Comparison of ENCODE assay signal across 10 cellular contexts in the genomic region with DNA sequence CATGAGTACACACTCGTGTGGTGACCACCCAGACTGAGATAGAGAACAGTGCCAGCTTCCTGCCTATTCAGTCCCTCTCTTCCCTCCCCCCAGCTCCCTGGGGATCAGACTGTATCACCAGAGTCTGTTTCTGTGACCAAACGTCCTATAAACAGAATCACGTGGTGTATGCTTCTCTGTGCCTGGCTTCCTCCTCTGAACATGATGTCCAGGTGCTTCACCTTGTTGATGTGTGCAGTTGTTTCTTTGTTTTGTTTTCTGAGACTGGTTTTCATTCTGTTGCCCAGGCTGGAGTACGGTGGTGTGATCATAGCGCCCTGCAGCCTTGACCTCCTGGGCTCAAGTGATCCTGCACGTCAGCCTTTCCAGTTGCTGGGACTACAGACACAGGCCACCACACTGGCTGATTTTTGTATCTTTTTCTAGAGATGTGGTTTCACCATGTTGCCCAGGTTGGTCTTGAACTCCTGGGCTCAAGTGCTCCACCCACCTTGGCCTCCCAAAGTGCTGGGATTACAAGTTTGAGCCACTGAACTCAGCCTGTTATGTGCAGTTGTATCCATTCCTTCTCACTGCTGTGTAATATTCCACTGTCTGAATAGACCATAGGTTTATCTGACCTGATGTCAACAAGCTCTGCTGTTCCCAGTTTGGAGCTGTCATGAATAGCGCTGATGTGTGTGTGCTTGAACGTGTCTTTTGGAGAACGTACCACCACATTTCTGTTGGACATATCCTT. TPM values are rescaled to one million over a fixed set of nuclear protein-coding genes. Genes with fewer than 3 reads are reported as not detected.
DNase-seq lines count a peak whose midpoint lies in the region; ATAC-seq and TF ChIP-seq lines count a peak whose summit lies in the region.
"Had no signal": no experiment of that assay in that cellular context is flagged by ENCODE, and none has a peak within 500 bp of the region (broad histone marks: within the 10 kb centered on the region; RNA-seq: fewer than 3 reads in every experiment).

No MANE protein-coding gene starts in this region.

- peaks cover 34% of the 10 kb centered on the region for H3K9me3 ChIP-seq in BLaER1
- no peaks in the 10 kb centered on the region for H3K9me3 ChIP-seq in MG63

- H3K4me3 ChIP-seq in BLaER1 (0 out of 2 replicates have a peak overlapping the region, but pooled peaks have one; percentile 0), MG63 (no peak overlapping the region)

- no peak overlapping the region for H3K4me3 Mint-ChIP-seq in WTC11
- no peak overlapping the region for H3K4me3 Mint-ChIP-seq in natural killer cell
- H3K4me3 Mint-ChIP-seq: activated naive CD4-positive, alpha-beta T cell treated with anti-CD3 and anti-CD28 coated beads, Interleukin-2, amount 50 U/mL, for 24 hours had no signal

- H3K9me3 Mint-ChIP-seq in WTC11: peaks cover 4% of the 10 kb centered on the region; the same call in 1 of the 2 replicates
- H3K9me3 Mint-ChIP-seq in natural killer cell: no peaks in the 10 kb centered on the region
- H3K9me3 Mint-ChIP-seq: activated naive CD4-positive, alpha-beta T cell treated with anti-CD3 and anti-CD28 coated beads, Interleukin-2, amount 50 U/mL, for 24 hours had no signal

- CTCF ChIA-PET in WTC11 (lab: Charles Lee): interaction anchor here (0.9 to 2.4 kb wide), 4 partner anchors 12 to 54 kb away, joined by 3 to 13 read pairs (median 4); partner anchors contain the start of gene SOCS1

- H3K27me3 ChIP-seq in BLaER1 (no peaks in the 10 kb centered on the region), MG63 (no peaks in the 10 kb centered on the region)

- H3K9ac ChIP-seq in BLaER1: peak overlapping the region; percentile 23; the same call in 1 of the 2 replicates

- H3K4me1 ChIP-seq in BLaER1: peaks cover 75% of the 10 kb centered on the region

- intact Hi-C loops in natural killer cell (cut with micrococcal nuclease): no loop called here

- H3K27me3 Mint-ChIP-seq in WTC11 (ENCODE audit: low read depth): no peaks in the 10 kb centered on the region
- H3K27me3 Mint-ChIP-seq in natural killer cell (ENCODE audit: low read depth in 2 of 2): peaks cover 9 to 14% of the 10 kb centered on the region in 2 donors
- H3K27me3 Mint-ChIP-seq: activated naive CD4-positive, alpha-beta T cell treated with anti-CD3 and anti-CD28 coated beads, Interleukin-2, amount 50 U/mL, for 24 hours had no signal

- peak; percentile 50 for ATAC-seq in GM19043 (IDR thresholded peaks at IDR 0.05; ENCODE audit: low read depth, unreplicated experiment)
- peak; percentile 66 for ATAC-seq in HG03175 (IDR thresholded peaks at IDR 0.05; ENCODE audit: unreplicated experiment)
- ATAC-seq in WTC11: no peak
- ATAC-seq in natural killer cell: no peak
- ATAC-seq: PC-3 had no signal

- peak overlapping the region; percentile 68 for H3K4me2 ChIP-seq in BLaER1

- no peaks in the 10 kb centered on the region for H3K36me3 Mint-ChIP-seq in WTC11
- H3K36me3 Mint-ChIP-seq in natural killer cell: no peaks in the 10 kb centered on the region
- H3K36me3 Mint-ChIP-seq: activated naive CD4-positive, alpha-beta T cell treated with anti-CD3 and anti-CD28 coated beads, Interleukin-2, amount 50 U/mL, for 24 hours had no signal

- H3K27ac ChIP-seq in BLaER1: peak overlapping the region; percentile 90

- peaks cover 60% of the 10 kb centered on the region for H3K4me1 Mint-ChIP-seq in WTC11
- H3K4me1 Mint-ChIP-seq in natural killer cell: peaks cover 11 to 21% of the 10 kb centered on the region in 2 donors

- TF ChIP-seq CTCF in WTC11 (IDR thresholded peaks at IDR 0.05) (no peak), natural killer cell (IDR thresholded peaks at IDR 0.05) (no peak)

- peak overlapping the region; percentile 46; the same call in 1 of the 2 replicates for H3K27ac Mint-ChIP-seq in WTC11
- no peak overlapping the region for H3K27ac Mint-ChIP-seq in natural killer cell

- no peaks in the 10 kb centered on the region for H3K36me3 ChIP-seq in BLaER1
- no peaks in the 10 kb centered on the region for H3K36me3 ChIP-seq in MG63

- POLR2A ChIA-PET in WTC11 (lab: Charles Lee): no interaction called here

- H4K20me1 ChIP-seq in BLaER1: no peaks in the 10 kb centered on the region

- DNase-seq in WTC11 (ENCODE audit: low spot score) (no peak), MG63 (no peak), natural killer cell (no peak), medulla oblongata (ENCODE audit: extremely low spot score) (no peak), NCI-H2227 treated with DMSO at 0.1 percent for 48 hours (lab: John Stamatoyannopoulos, UW) (no peak)
- DNase-seq: PC-3 had no signal

TF ChIP-seq in WTC11, 78 proteins besides CTCF, POLR2A, EP300 and RAD21:
- TF ChIP-seq PRDM15 (CRISPR knock-in tag; IDR thresholded peaks at IDR 0.05) (no peak), NR3C1 (CRISPR knock-in tag; conservative IDR thresholded peaks at IDR 0.05; ENCODE audit: low read depth) (no peak), ZNF416 (CRISPR knock-in tag; IDR thresholded peaks at IDR 0.05) (no peak), ETV6 (CRISPR knock-in tag; IDR thresholded peaks at IDR 0.05) (no peak), ELF4 (CRISPR knock-in tag; IDR thresholded peaks at IDR 0.05; ENCODE audit: low read depth) (no peak), HMGA2 (CRISPR knock-in tag; IDR thresholded peaks at IDR 0.05) (no peak), CREB1 (CRISPR knock-in tag; IDR thresholded peaks at IDR 0.05) (no peak), ATF1 (CRISPR knock-in tag; IDR thresholded peaks at IDR 0.05) (no peak)
- TF ChIP-seq, protein P1, sequence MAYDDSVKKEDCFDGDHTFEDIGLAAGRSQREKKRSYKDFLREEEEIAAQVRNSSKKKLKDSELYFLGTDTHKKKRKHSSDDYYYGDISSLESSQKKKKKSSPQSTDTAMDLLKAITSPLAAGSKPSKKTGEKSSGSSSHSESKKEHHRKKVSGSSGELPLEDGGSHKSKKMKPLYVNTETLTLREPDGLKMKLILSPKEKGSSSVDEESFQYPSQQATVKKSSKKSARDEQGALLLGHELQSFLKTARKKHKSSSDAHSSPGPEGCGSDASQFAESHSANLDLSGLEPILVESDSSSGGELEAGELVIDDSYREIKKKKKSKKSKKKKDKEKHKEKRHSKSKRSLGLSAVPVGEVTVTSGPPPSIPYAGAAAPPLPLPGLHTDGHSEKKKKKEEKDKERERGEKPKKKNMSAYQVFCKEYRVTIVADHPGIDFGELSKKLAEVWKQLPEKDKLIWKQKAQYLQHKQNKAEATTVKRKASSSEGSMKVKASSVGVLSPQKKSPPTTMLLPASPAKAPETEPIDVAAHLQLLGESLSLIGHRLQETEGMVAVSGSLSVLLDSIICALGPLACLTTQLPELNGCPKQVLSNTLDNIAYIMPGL (CRISPR knock-in tag; IDR thresholded peaks at IDR 0.05): no peak
TF ChIP-seq in WTC11: peak in this region for 0.

RNA-seq across cellular contexts. Expression of gene PRM1, which starts 28.9 kb away (rescaled TPM):
- total RNA-seq in WTC11 (2021): 0.48 TPM in 1 of 3 replicates, not detected in the others
- not detected in 2 replicates for total RNA-seq in MG63 (2014; rRNA removed; shearing (Covaris generic); ENCODE audit: low replicate concordance)
- not detected for total RNA-seq in natural killer cell
- total RNA-seq: PC-3 had no signal

RNA-seq across cellular contexts. Expression of gene PRM2, which starts 33.8 kb away (rescaled TPM):
- not detected in 3 replicates for total RNA-seq in WTC11 (2021)
- not detected in 2 replicates for total RNA-seq in MG63 (2014; rRNA removed; shearing (Covaris generic); ENCODE audit: low replicate concordance)
- total RNA-seq in natural killer cell: not detected
- total RNA-seq: PC-3 had no signal

RNA-seq across cellular contexts. Expression of gene RMI2, which starts 35.2 kb away (rescaled TPM):
- total RNA-seq in WTC11 (2021) (77.2 to 83.4 TPM (median 79.0 TPM) in 3 replicates), natural killer cell (1 to 10 TPM in 1 of 3 donors, under 1 TPM in 2; 0.83 to 1.1 (median 0.93) TPM)
- 25.8 and 27.4 TPM in 2 replicates for total RNA-seq in MG63 (2014; rRNA removed; shearing (Covaris generic); ENCODE audit: low replicate concordance)

RNA-seq across cellular contexts. Expression of gene PRM3, which starts 36.6 kb away (rescaled TPM):
- total RNA-seq in WTC11 (2021): not detected in 3 replicates
- not detected in 2 replicates for total RNA-seq in MG63 (2014; rRNA removed; shearing (Covaris generic); ENCODE audit: low replicate concordance)
- not detected for total RNA-seq in natural killer cell
- total RNA-seq: PC-3 had no signal

RNA-seq across cellular contexts. Expression of gene TNP2, which starts 40.9 kb away (rescaled TPM):
- total RNA-seq in WTC11 (2021): not detected in 3 replicates
- not detected in 2 replicates for total RNA-seq in MG63 (2014; rRNA removed; shearing (Covaris generic); ENCODE audit: low replicate concordance)
- not detected for total RNA-seq in natural killer cell
- total RNA-seq: PC-3 had no signal

Comparison
In these comparisons a context has a peak if more than half of its experiments do, and no peak if none do; other contexts are left out.
1. ATAC-seq: peak in GM19043 (single experiment) and HG03175 (single experiment); none in WTC11 (single experiment) and natural killer cell (0 of 3).
2. RNA of gene RMI2, which starts 35.2 kb away (total RNA-seq): 77.2 to 83.4 TPM in WTC11 and 25.8 to 27.4 TPM in MG63; 0.83 to 1.1 TPM in natural killer cell; every median in the first group is over 10 times any median in the second.